In the genomic region with DNA sequence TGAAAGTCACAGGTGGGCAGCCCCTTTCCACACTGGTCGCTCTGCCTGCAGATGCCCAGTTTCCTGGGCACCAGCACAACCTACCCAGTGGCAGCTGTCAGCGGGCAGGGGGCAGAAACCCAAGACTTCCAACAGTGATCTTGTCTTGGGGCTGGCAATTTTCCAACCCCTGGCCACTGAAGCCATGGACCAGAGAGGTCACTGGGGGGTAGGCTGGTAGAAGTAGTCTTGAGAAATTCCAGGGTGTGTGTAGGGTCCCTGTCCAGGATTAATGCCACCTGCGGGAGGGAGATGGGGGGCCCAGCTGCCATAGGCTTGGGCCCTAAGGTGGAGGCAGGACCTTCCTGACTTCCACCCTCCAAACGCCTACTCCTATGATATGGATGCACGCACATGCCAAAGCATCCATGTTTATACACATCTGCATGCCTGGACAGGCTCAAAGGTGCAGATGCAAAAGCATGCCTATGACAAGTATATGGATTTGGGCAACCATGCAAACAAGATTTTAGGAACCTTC, we compare ENCODE assay signal across 25 cellular contexts.
"Had no signal": no experiment of that assay in that cellular context is flagged by ENCODE, and none has a peak within 500 bp of the region (broad histone marks: within the 10 kb centered on the region; RNA-seq: fewer than 3 reads in every experiment).

No MANE protein-coding gene starts in this region.

- H3K36me3 Mint-ChIP-seq: stimulated activated effector memory CD8-positive, alpha-beta T cell treated with anti-CD3 and anti-CD28 coated beads, Interleukin-12 subunit alpha, Interleukin-12 subunit beta, amount 100 ng/mL, for 72 hours had no signal

- H3K27ac Mint-ChIP-seq: activated naive CD4-positive, alpha-beta T cell treated with anti-CD3 and anti-CD28 coated beads for 36 hours; activated T-helper 2 cell treated with anti-CD3 and anti-CD28 coated beads, Interferon-gamma antibody, Interleukin-2, Interleukin-4, amounts not matched to agents 10 μg/mL and 5 μg/mL and 100 μg/mL, durations not matched to agents 14 hours and 24 hours and 36 hours; nephron; stimulated activated effector memory CD8-positive, alpha-beta T cell treated with anti-CD3 and anti-CD28 coated beads, Interleukin-12 subunit alpha, Interleukin-12 subunit beta, amount 100 ng/mL, for 72 hours; stimulated activated naive CD8-positive, alpha-beta T cell treated with anti-CD3 and anti-CD28 coated beads, Interleukin-15, Interleukin-2, amounts not matched to agents 100 ng/mL and 50 ng/mL, for 24 hours had no signal

- H3K4me1 ChIP-seq: foreskin keratinocyte, pancreas, prostate gland, upper lobe of left lung had no signal

- H3K9me3 ChIP-seq: pancreas, prostate gland had no signal

- H3K4me1 Mint-ChIP-seq: nephron; stimulated activated effector memory CD8-positive, alpha-beta T cell treated with anti-CD3 and anti-CD28 coated beads, Interleukin-12 subunit alpha, Interleukin-12 subunit beta, amount 100 ng/mL, for 72 hours had no signal

- H3K27me3 Mint-ChIP-seq: stimulated activated naive CD8-positive, alpha-beta T cell treated with anti-CD3 and anti-CD28 coated beads, Interleukin-15, Interleukin-2, amounts not matched to agents 100 ng/mL and 50 ng/mL, for 24 hours had no signal

- H3K36me3 ChIP-seq: neutrophil, pancreas, prostate gland, upper lobe of left lung had no signal

- DNase-seq: activated CD4-positive, alpha-beta T cell treated with anti-CD3 and anti-CD28 coated beads for 4 hours; activated CD4-positive, alpha-beta T cell treated with anti-CD3 and anti-CD28 coated beads, Interleukin-2, amount 50 U/mL, for 4 hours; activated CD4-positive, CD25-positive, alpha-beta regulatory T cell; activated CD8-positive, alpha-beta memory T cell treated with anti-CD3 and anti-CD28 coated beads for 24 hours; activated naive CD4-positive, alpha-beta T cell treated with anti-CD3 and anti-CD28 coated beads for 36 hours; activated T-cell treated with anti-CD3 and anti-CD28 coated beads, Interleukin-2, amount 50 U/mL, for 4 hours; anterior cingulate cortex; cerebellar nuclear complex; heart right ventricle; mucosa of descending colon; retina; small intestine; stimulated activated CD4-positive, alpha-beta T cell treated with anti-CD3 and anti-CD28 coated beads, Interleukin-4, amount 100 ng/mL, for 24 hours had no signal

- H3K27ac ChIP-seq: foreskin keratinocyte, heart right ventricle, neutrophil, pancreas, prostate gland, SK-N-MC, upper lobe of left lung had no signal

- H3K4me3 Mint-ChIP-seq: activated naive CD4-positive, alpha-beta T cell treated with anti-CD3 and anti-CD28 coated beads for 36 hours; activated T-cell treated with anti-CD3 and anti-CD28 coated beads, Interleukin-2, amount 50 U/mL, for 4 hours; nephron; stimulated activated effector memory CD8-positive, alpha-beta T cell treated with anti-CD3 and anti-CD28 coated beads, Interleukin-12 subunit alpha, Interleukin-12 subunit beta, amount 100 ng/mL, for 72 hours; stimulated activated naive CD8-positive, alpha-beta T cell treated with anti-CD3 and anti-CD28 coated beads, Interleukin-15, Interleukin-2, amounts not matched to agents 100 ng/mL and 50 ng/mL, for 24 hours had no signal

- H3K9me3 Mint-ChIP-seq: activated naive CD4-positive, alpha-beta T cell treated with anti-CD3 and anti-CD28 coated beads for 36 hours; stimulated activated effector memory CD8-positive, alpha-beta T cell treated with anti-CD3 and anti-CD28 coated beads, Interleukin-12 subunit alpha, Interleukin-12 subunit beta, amount 100 ng/mL, for 72 hours had no signal

- H3K4me3 ChIP-seq: heart right ventricle, mucosa of descending colon, pancreas, prostate gland, SK-N-MC, upper lobe of left lung had no signal

- H3K27me3 ChIP-seq: foreskin keratinocyte, heart right ventricle, neutrophil, pancreas, upper lobe of left lung had no signal

- ATAC-seq: activated T-cell treated with anti-CD3 and anti-CD28 coated beads, Interleukin-2, amount 50 U/mL, for 4 hours; esophagus mucosa; foreskin keratinocyte; heart right ventricle; mucosa of descending colon; pancreas; sciatic nerve; stimulated activated effector memory CD8-positive, alpha-beta T cell treated with anti-CD3 and anti-CD28 coated beads, Interleukin-12 subunit alpha, Interleukin-12 subunit beta, amount 100 ng/mL, for 72 hours had no signal
